31 cellular contexts compared by ENCODE assay signal in the genomic region with DNA sequence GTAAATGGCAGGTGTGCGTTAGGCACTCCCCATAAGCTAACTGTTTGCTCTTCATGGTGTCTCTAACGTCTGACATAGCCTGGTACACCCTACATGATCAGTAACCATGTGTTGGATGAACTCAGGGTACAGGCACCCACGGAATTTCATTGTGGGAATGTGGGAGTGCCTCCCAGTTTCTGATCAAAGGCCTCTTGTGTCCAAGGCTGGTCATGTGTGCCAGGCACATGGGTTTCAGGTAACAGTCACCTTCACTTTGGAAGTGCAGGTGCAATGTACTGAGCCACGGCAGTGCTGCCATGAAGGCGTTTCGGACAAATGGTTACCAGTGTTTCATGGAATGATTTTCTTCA.
"Had no signal": no experiment of that assay in that cellular context is flagged by ENCODE, and none has a peak within 500 bp of the region (broad histone marks: within the 10 kb centered on the region; RNA-seq: fewer than 3 reads in every experiment).

No MANE protein-coding gene starts in this region.

- DNase-seq: activated CD4-positive, alpha-beta memory T cell treated with anti-CD3 and anti-CD28 coated beads, Interleukin-2, amount 10 ng/mL, durations not matched to agents 7 days and 5 days; activated CD4-positive, alpha-beta T cell treated with anti-CD3 and anti-CD28 coated beads for 1 hour; activated CD4-positive, alpha-beta T cell treated with anti-CD3 and anti-CD28 coated beads for 48 hours; activated CD4-positive, CD25-positive, alpha-beta regulatory T cell; activated CD8-positive, alpha-beta memory T cell treated with anti-CD3 and anti-CD28 coated beads for 24 hours; activated CD8-positive, alpha-beta memory T cell treated with anti-CD3 and anti-CD28 coated beads, Interleukin-2, amount 10 ng/mL, durations not matched to agents 7 days and 5 days; activated effector memory CD4-positive, alpha-beta T cell treated with anti-CD3 and anti-CD28 coated beads, Interleukin-2, amount 50 U/mL, for 16 hours; activated naive CD4-positive, alpha-beta T cell; activated naive CD4-positive, alpha-beta T cell treated with anti-CD3 and anti-CD28 coated beads, Interleukin-2, amount 50 U/mL, for 16 hours; activated naive CD8-positive, alpha-beta T cell treated with anti-CD3 and anti-CD28 coated beads for 36 hours; activated T-cell treated with anti-CD3 and anti-CD28 coated beads, Interleukin-2, amount 50 U/mL, for 1 hour; activated T-cell treated with anti-CD3 and anti-CD28 coated beads, Interleukin-2, amount 50 U/mL, for 72 hours; adrenal gland; body of pancreas; Karpas-422; NCI-H1105 treated with DMSO at 0.1 percent for 48 hours; NCI-H1436; NCI-H1694 treated with DMSO at 0.1 percent for 48 hours; NCI-H2029; NCI-H345; NCI-H524 treated with DMSO at 0.1 percent for 48 hours; PC-9; Right ventricle myocardium superior; SW 1271; T1000; WERI-Rb-1 had no signal

- H3K27me3 ChIP-seq: body of pancreas had no signal

- H2AFZ ChIP-seq: PC-9 had no signal

- ATAC-seq: activated CD8-positive, alpha-beta memory T cell treated with anti-CD3 and anti-CD28 coated beads, Interleukin-2, amount 10 ng/mL, durations not matched to agents 7 days and 5 days; activated T-cell treated with anti-CD3 and anti-CD28 coated beads, Interleukin-2, amount 50 U/mL, for 72 hours; activated T-helper 17 cell treated with anti-CD3 and anti-CD28 coated beads, Interleukin-2, amount 50 U/mL, for 72 hours; body of pancreas had no signal

- H3K4me2 ChIP-seq: PC-9 had no signal

- H3K27ac ChIP-seq: adrenal gland, body of pancreas, breast epithelium, PC-9, RWPE1, WERI-Rb-1 had no signal

- H3K9me3 ChIP-seq: adrenal gland, body of pancreas had no signal

- H3K36me3 ChIP-seq: adrenal gland, breast epithelium, WERI-Rb-1 had no signal

- H3K4me3 ChIP-seq: adrenal gland, body of pancreas, breast epithelium, PC-9 had no signal

- H3K4me1 ChIP-seq: adrenal gland, body of pancreas, breast epithelium had no signal

- FAIRE-seq: astrocyte, RCC 7860 had no signal
